20 cellular contexts compared by ENCODE assay signal in genomic region chr11:12860827-12861226, GRCh38.
DNase-seq lines count a peak whose midpoint lies in the region; ATAC-seq and TF ChIP-seq lines count a peak whose summit lies in the region.
"Had no signal": no experiment of that assay in that cellular context is flagged by ENCODE, and none has a peak within 500 bp of the region (broad histone marks: within the 10 kb centered on the region; RNA-seq: fewer than 3 reads in every experiment).

No MANE protein-coding gene starts in this region.

- no peaks in the 10 kb centered on the region for H3K9me3 Mint-ChIP-seq in HFFc6
- peaks cover 2% of the 10 kb centered on the region for H3K9me3 Mint-ChIP-seq in glutamatergic neuron (ENCODE audit: unreplicated experiment)
- no peaks in the 10 kb centered on the region for H3K9me3 Mint-ChIP-seq in stimulated activated memory B cell treated with anti-CD40 and anti-IgM and Interleukin-4, amounts not matched to agents 10 μg/mL and 1 μg/mL and 100 μg/mL, for 72 hours
- peaks cover 0 to 2% (median 0%) of the 10 kb centered on the region in 6 donors for H3K9me3 Mint-ChIP-seq in immature natural killer cell
- H3K9me3 Mint-ChIP-seq: activated CD4-positive, alpha-beta T cell treated with anti-CD3 and anti-CD28 coated beads, Interleukin-2, amount 10 ng/mL, durations not matched to agents 24 days and 14 days; memory B cell had no signal

- H2AFZ ChIP-seq in fibroblast of lung (ENCODE audit: low read length) = no peak overlapping the region

- no peak overlapping the region for H3K9ac ChIP-seq in SK-N-MC (ENCODE audit: insufficient read length)
- no peak overlapping the region for H3K9ac ChIP-seq in fibroblast of lung (ENCODE audit: insufficient read depth, low read length)

- peaks cover 76% of the 10 kb centered on the region for H3K4me1 Mint-ChIP-seq in HFFc6 (ENCODE audit: low read depth)
- peaks cover 31% of the 10 kb centered on the region for H3K4me1 Mint-ChIP-seq in glutamatergic neuron (ENCODE audit: low read depth, unreplicated experiment)
- peaks cover 9% of the 10 kb centered on the region for H3K4me1 Mint-ChIP-seq in stimulated activated memory B cell treated with anti-CD40 and anti-IgM and Interleukin-4, amounts not matched to agents 10 μg/mL and 1 μg/mL and 100 μg/mL, for 72 hours
- no peaks in the 10 kb centered on the region for H3K4me1 Mint-ChIP-seq in immature natural killer cell

- H3K27me3 ChIP-seq in fibroblast of lung (ENCODE audit: control insufficient read depth, insufficient read depth, low read length) = no peaks in the 10 kb centered on the region
- H3K27me3 ChIP-seq in foreskin keratinocyte = no peaks in the 10 kb centered on the region
- H3K27me3 ChIP-seq: MG63 had no signal

- H3K4me2 ChIP-seq in fibroblast of lung (ENCODE audit: extremely low read depth, insufficient read depth, low read length) = no peak overlapping the region

- H3K27ac ChIP-seq in SK-N-MC (peak overlapping the region; percentile 84), fibroblast of lung (ENCODE audit: insufficient read depth, low read length) (peak overlapping the region; percentile 26), foreskin keratinocyte (no peak overlapping the region)

- H3K36me3 ChIP-seq in SK-N-MC (ENCODE audit: insufficient read depth, low read length) (no peaks in the 10 kb centered on the region), fibroblast of lung (ENCODE audit: control insufficient read depth, insufficient read depth, low read length) (no peaks in the 10 kb centered on the region)

- peaks cover 14% of the 10 kb centered on the region for H3K4me1 ChIP-seq in fibroblast of lung (ENCODE audit: control insufficient read depth, extremely low read depth, insufficient read depth, low read length)
- peaks cover 20% of the 10 kb centered on the region for H3K4me1 ChIP-seq in foreskin keratinocyte

- H3K4me3 ChIP-seq in SK-N-MC (no peak overlapping the region; the same call in 1 of the 2 replicates), fibroblast of lung (replicated peaks in 1 of 4; ENCODE audit: control extremely low read depth in 1 of 4, insufficient read depth in 1 of 4, low read depth in 3 of 4, low read length in 4 of 4) (no peak overlapping the region)
- H3K4me3 ChIP-seq: GM12878, MG63 had no signal

- H3K79me2 ChIP-seq in fibroblast of lung (ENCODE audit: control insufficient read depth, insufficient read depth, low read length) = peaks cover 68% of the 10 kb centered on the region

- H3K36me3 Mint-ChIP-seq in HFFc6 (ENCODE audit: low read depth) (peaks cover 29% of the 10 kb centered on the region), glutamatergic neuron (ENCODE audit: unreplicated experiment) (no peaks in the 10 kb centered on the region), immature natural killer cell (no peaks in the 10 kb centered on the region)
- H3K36me3 Mint-ChIP-seq in stimulated activated memory B cell treated with anti-CD40 and anti-IgM and Interleukin-4, amounts not matched to agents 10 μg/mL and 1 μg/mL and 100 μg/mL, for 72 hours = no peaks in the 10 kb centered on the region
- H3K36me3 Mint-ChIP-seq: memory B cell had no signal

- peaks cover 3% of the 10 kb centered on the region for H3K27me3 Mint-ChIP-seq in HFFc6 (ENCODE audit: insufficient read depth)
- peaks cover 2% of the 10 kb centered on the region for H3K27me3 Mint-ChIP-seq in glutamatergic neuron (ENCODE audit: unreplicated experiment)
- peaks cover 23% of the 10 kb centered on the region for H3K27me3 Mint-ChIP-seq in stimulated activated memory B cell treated with anti-CD40 and anti-IgM and Interleukin-4, amounts not matched to agents 10 μg/mL and 1 μg/mL and 100 μg/mL, for 72 hours
- peaks cover 0 to 11% (median 10%) of the 10 kb centered on the region in 3 donors for H3K27me3 Mint-ChIP-seq in immature natural killer cell (ENCODE audit: low read depth in 3 of 3)

- TF ChIP-seq CTCF in HFFc6 (IDR thresholded peaks at IDR 0.05) (no peak), fibroblast of lung (conservative IDR thresholded peaks at IDR 0.05 in 1 of 2, IDR thresholded peaks at IDR 0.05 in 1 of 2; ENCODE audit: low read depth in 1 of 2, low read length in 2 of 2) (no peak), glutamatergic neuron (IDR thresholded peaks at IDR 0.05; ENCODE audit: partially characterized antibody, unreplicated experiment) (no peak), foreskin keratinocyte (conservative IDR thresholded peaks at IDR 0.05) (no peak)

- H3K9me3 ChIP-seq in SK-N-MC (ENCODE audit: low read depth, low read length) (no peaks in the 10 kb centered on the region), fibroblast of lung (ENCODE audit: control insufficient read depth, insufficient read depth, low read depth, low read length) (no peaks in the 10 kb centered on the region)
- H3K9me3 ChIP-seq: MG63 had no signal

- no peak for ATAC-seq in stimulated activated memory B cell treated with anti-CD40 and anti-IgM and Interleukin-4, amounts not matched to agents 10 μg/mL and 1 μg/mL and 100 μg/mL, for 72 hours
- no peak for ATAC-seq in foreskin keratinocyte
- ATAC-seq: GM12878, sciatic nerve had no signal

- H4K20me1 ChIP-seq in fibroblast of lung (ENCODE audit: control insufficient read depth, extremely low read depth, insufficient read depth, low read length) = no peaks in the 10 kb centered on the region

- DNase-seq in HFFc6 = no peak
- DNase-seq in SK-N-MC (ENCODE audit: low read depth, low spot score) = no peak
- peak in 1 of 2 donors; percentile 71 for DNase-seq in fibroblast of lung (ENCODE audit: low read depth in 2 of 2)
- peak; percentile 69 for DNase-seq in renal cortical epithelial cell (ENCODE audit: low read depth)
- DNase-seq in glutamatergic neuron = no peak
- no peak for DNase-seq in foreskin keratinocyte
- no peak for DNase-seq in immature natural killer cell
- DNase-seq: activated CD4-positive, alpha-beta T cell treated with anti-CD3 and anti-CD28 coated beads, Interleukin-2, amount 10 ng/mL, durations not matched to agents 24 days and 14 days; activated CD8-positive, alpha-beta memory T cell treated with anti-CD3 and anti-CD28 coated beads, Interleukin-2, amount 50 U/mL, for 4 hours; activated gamma-delta T cell treated with Interleukin-2 at 50 U/mL for 16 hours; AML-193; Calu3; erythroblast; MG63; NCI-H2029; NCI-H510A treated with DMSO at 0.1 percent for 48 hours had no signal

- no peak overlapping the region for H3K4me3 Mint-ChIP-seq in HFFc6
- no peak overlapping the region for H3K4me3 Mint-ChIP-seq in glutamatergic neuron (ENCODE audit: unreplicated experiment)
- H3K4me3 Mint-ChIP-seq in stimulated activated memory B cell treated with anti-CD40 and anti-IgM and Interleukin-4, amounts not matched to agents 10 μg/mL and 1 μg/mL and 100 μg/mL, for 72 hours = no peak overlapping the region
- no peak overlapping the region for H3K4me3 Mint-ChIP-seq in immature natural killer cell
- H3K4me3 Mint-ChIP-seq: activated CD4-positive, alpha-beta T cell treated with anti-CD3 and anti-CD28 coated beads, Interleukin-2, amount 10 ng/mL, durations not matched to agents 24 days and 14 days; memory B cell had no signal

- H3K27ac Mint-ChIP-seq in HFFc6 (peak overlapping the region; percentile 43), glutamatergic neuron (ENCODE audit: unreplicated experiment) (no peak overlapping the region), immature natural killer cell (no peak overlapping the region)
- H3K27ac Mint-ChIP-seq in stimulated activated memory B cell treated with anti-CD40 and anti-IgM and Interleukin-4, amounts not matched to agents 10 μg/mL and 1 μg/mL and 100 μg/mL, for 72 hours = no peak overlapping the region
- H3K27ac Mint-ChIP-seq: activated CD4-positive, alpha-beta T cell treated with anti-CD3 and anti-CD28 coated beads, Interleukin-2, amount 10 ng/mL, durations not matched to agents 24 days and 14 days; memory B cell had no signal
